17 cellular contexts compared by ENCODE assay signal in the genomic region with DNA sequence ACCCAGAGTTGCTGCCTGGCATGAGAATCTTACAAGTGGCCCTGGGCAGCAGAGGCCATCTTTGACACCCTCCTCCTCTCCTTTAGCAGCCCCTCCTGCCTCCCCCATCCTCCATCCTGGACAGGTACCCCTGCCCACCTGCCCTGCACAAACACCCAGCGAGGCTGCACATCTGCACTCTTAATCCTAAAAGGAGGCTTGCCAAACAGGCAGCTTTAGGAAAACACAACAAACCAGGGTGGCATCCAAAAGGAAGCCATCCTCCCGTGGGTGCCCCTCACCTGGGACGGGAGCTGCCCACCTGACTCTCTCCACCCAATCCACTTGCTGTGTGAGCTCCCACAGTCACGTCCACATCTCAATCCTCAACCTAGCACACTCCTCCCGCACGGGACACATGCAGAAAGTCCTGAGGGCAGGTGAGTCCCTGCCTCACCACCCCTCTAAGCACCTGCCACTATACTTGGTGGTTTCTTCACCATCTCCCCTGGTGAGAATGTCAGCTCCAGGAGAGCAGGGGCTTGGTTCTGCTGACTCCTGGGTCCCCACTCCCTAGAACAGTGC. TPM values are rescaled to one million over a fixed set of nuclear protein-coding genes. Genes with fewer than 3 reads are reported as not detected.
DNase-seq lines count a peak whose midpoint lies in the region; ATAC-seq and TF ChIP-seq lines count a peak whose summit lies in the region.
"Had no signal": no experiment of that assay in that cellular context is flagged by ENCODE, and none has a peak within 500 bp of the region (broad histone marks: within the 10 kb centered on the region; RNA-seq: fewer than 3 reads in every experiment).

No MANE protein-coding gene starts in this region.

- no peaks in the 10 kb centered on the region for H3K9me3 Mint-ChIP-seq in MCF 10A (ENCODE audit: unreplicated experiment)
- no peaks in the 10 kb centered on the region for H3K9me3 Mint-ChIP-seq in activated T-helper 17 cell treated with anti-CD3 and anti-CD28 coated beads, Interleukin-2, amount 50 U/mL, for 72 hours
- H3K9me3 Mint-ChIP-seq: activated CD4-positive, alpha-beta memory T cell treated with anti-CD3 and anti-CD28 coated beads for 36 hours; activated T-helper 1 cell treated with anti-CD3 and anti-CD28 coated beads, Interleukin-12 subunit alpha, Interleukin-12 subunit beta, Interleukin-2, Interleukin-4 antibody, amounts not matched to agents 30 ng/mL and 10 ng/mL and 1 ng/mL, durations not matched to agents 14 hours and 24 hours and 36 hours; CD4-positive, alpha-beta memory T cell; stimulated activated memory B cell treated with anti-CD40 and anti-IgM and Interleukin-4, amounts not matched to agents 10 μg/mL and 1 μg/mL and 100 μg/mL, for 72 hours had no signal

- H3K9me3 ChIP-seq in breast epithelium (no peaks in the 10 kb centered on the region), psoas muscle (no peaks in the 10 kb centered on the region), upper lobe of right lung (no peaks in the 10 kb centered on the region), gastroesophageal sphincter (no peaks in the 10 kb centered on the region)
- H3K9me3 ChIP-seq: neutrophil had no signal

- no peaks in the 10 kb centered on the region for H3K36me3 Mint-ChIP-seq in MCF 10A (ENCODE audit: insufficient read depth, unreplicated experiment)
- H3K36me3 Mint-ChIP-seq in activated T-helper 17 cell treated with anti-CD3 and anti-CD28 coated beads, Interleukin-2, amount 50 U/mL, for 72 hours (ENCODE audit: low read depth), result no peaks in the 10 kb centered on the region
- H3K36me3 Mint-ChIP-seq: activated CD4-positive, alpha-beta memory T cell treated with anti-CD3 and anti-CD28 coated beads for 36 hours; CD4-positive, alpha-beta memory T cell; stimulated activated memory B cell treated with anti-CD40 and anti-IgM and Interleukin-4, amounts not matched to agents 10 μg/mL and 1 μg/mL and 100 μg/mL, for 72 hours had no signal

- BruUV-seq in MCF 10A (replicated peaks; lab: Mats Ljungman, UMichigan), result no TSS peak

- peak overlapping the region in 1 of 2 donors; percentile 26 for H3K27ac ChIP-seq in breast epithelium
- H3K27ac ChIP-seq in psoas muscle, result peak overlapping the region; percentile 98
- no peak overlapping the region for H3K27ac ChIP-seq in upper lobe of right lung
- no peak overlapping the region for H3K27ac ChIP-seq in gastroesophageal sphincter
- H3K27ac ChIP-seq: neutrophil had no signal

- 39 to 65% (median 53%) methylated on average over 6 of the region's 6 CpGs for WGBS in psoas muscle, 3 donors
- 96 to 97% methylated on average over 5 of the region's 6 CpGs for WGBS in gastroesophageal sphincter (ENCODE audit: low coverage in 1 of 2), 2 donors

- no peak for DNase-seq in MCF 10A (ENCODE audit: unreplicated experiment)
- no peak for DNase-seq in breast epithelium (ENCODE audit: low spot score in 2 of 2)
- DNase-seq in islet precursor cell, result peak; percentile 67
- no peak for DNase-seq in psoas muscle
- peak; percentile 31 for DNase-seq in upper lobe of right lung
- no peak for DNase-seq in GM13977 (ENCODE audit: low spot score)
- DNase-seq: activated CD4-positive, alpha-beta memory T cell treated with anti-CD3 and anti-CD28 coated beads for 36 hours; CD4-positive, alpha-beta memory T cell; Karpas-422; mammary epithelial cell; NCI-H1105; NCI-H748 treated with DMSO at 0.1 percent for 48 hours had no signal

- H3K4me3 Mint-ChIP-seq in MCF 10A (ENCODE audit: unreplicated experiment), result peak overlapping the region; percentile 33
- no peak overlapping the region for H3K4me3 Mint-ChIP-seq in activated T-helper 17 cell treated with anti-CD3 and anti-CD28 coated beads, Interleukin-2, amount 50 U/mL, for 72 hours
- H3K4me3 Mint-ChIP-seq: activated CD4-positive, alpha-beta memory T cell treated with anti-CD3 and anti-CD28 coated beads for 36 hours; activated T-helper 1 cell treated with anti-CD3 and anti-CD28 coated beads, Interleukin-12 subunit alpha, Interleukin-12 subunit beta, Interleukin-2, Interleukin-4 antibody, amounts not matched to agents 30 ng/mL and 10 ng/mL and 1 ng/mL, durations not matched to agents 14 hours and 24 hours and 36 hours; CD4-positive, alpha-beta memory T cell; stimulated activated memory B cell treated with anti-CD40 and anti-IgM and Interleukin-4, amounts not matched to agents 10 μg/mL and 1 μg/mL and 100 μg/mL, for 72 hours had no signal

- H3K4me1 ChIP-seq in breast epithelium, result no peaks in the 10 kb centered on the region
- peaks cover 69% of the 10 kb centered on the region for H3K4me1 ChIP-seq in psoas muscle
- H3K4me1 ChIP-seq in upper lobe of right lung, result no peaks in the 10 kb centered on the region
- H3K4me1 ChIP-seq in gastroesophageal sphincter, result peaks cover 0 to 90% (median 13%) of the 10 kb centered on the region in 3 donors

- H3K36me3 ChIP-seq in breast epithelium, result no peaks in the 10 kb centered on the region
- H3K36me3 ChIP-seq in psoas muscle (ENCODE audit: insufficient read depth in 1 of 2, low read depth in 1 of 2), result no peaks in the 10 kb centered on the region
- H3K36me3 ChIP-seq in upper lobe of right lung, result no peaks in the 10 kb centered on the region
- no peaks in the 10 kb centered on the region for H3K36me3 ChIP-seq in gastroesophageal sphincter
- H3K36me3 ChIP-seq: neutrophil had no signal

- CTCF ChIA-PET in MCF 10A (lab: Yijun Ruan, JAX), result interaction anchor here (0.6 to 1.6 kb wide), 4 partner anchors 18 to 122 kb away, joined by 3 to 4 read pairs (median 4); no protein-coding TSS in a partner anchor

- TF ChIP-seq POLR2A in breast epithelium (IDR thresholded peaks at IDR 0.05) (no peak), gastroesophageal sphincter (IDR thresholded peaks at IDR 0.05) (no peak)

- H3K27me3 Mint-ChIP-seq in MCF 10A (ENCODE audit: insufficient read depth, unreplicated experiment), result no peaks in the 10 kb centered on the region
- H3K27me3 Mint-ChIP-seq in activated T-helper 17 cell treated with anti-CD3 and anti-CD28 coated beads, Interleukin-2, amount 50 U/mL, for 72 hours, result peaks cover 4% of the 10 kb centered on the region
- H3K27me3 Mint-ChIP-seq: stimulated activated memory B cell treated with anti-CD40 and anti-IgM and Interleukin-4, amounts not matched to agents 10 μg/mL and 1 μg/mL and 100 μg/mL, for 72 hours had no signal

- peak overlapping the region; percentile 91 for H3K27ac Mint-ChIP-seq in MCF 10A (ENCODE audit: low read depth, unreplicated experiment)
- no peak overlapping the region for H3K27ac Mint-ChIP-seq in activated T-helper 17 cell treated with anti-CD3 and anti-CD28 coated beads, Interleukin-2, amount 50 U/mL, for 72 hours
- H3K27ac Mint-ChIP-seq: activated CD4-positive, alpha-beta memory T cell treated with anti-CD3 and anti-CD28 coated beads for 36 hours; activated T-helper 1 cell treated with anti-CD3 and anti-CD28 coated beads, Interleukin-12 subunit alpha, Interleukin-12 subunit beta, Interleukin-2, Interleukin-4 antibody, amounts not matched to agents 30 ng/mL and 10 ng/mL and 1 ng/mL, durations not matched to agents 14 hours and 24 hours and 36 hours; stimulated activated memory B cell treated with anti-CD40 and anti-IgM and Interleukin-4, amounts not matched to agents 10 μg/mL and 1 μg/mL and 100 μg/mL, for 72 hours had no signal

- TF ChIP-seq CTCF in MCF 10A (IDR thresholded peaks at IDR 0.05; ENCODE audit: unreplicated experiment), result no peak
- TF ChIP-seq CTCF in breast epithelium (IDR thresholded peaks at IDR 0.05), result no peak
- TF ChIP-seq CTCF in psoas muscle (IDR thresholded peaks at IDR 0.05), result no peak
- no peak for TF ChIP-seq CTCF in upper lobe of right lung (IDR thresholded peaks at IDR 0.05)
- no peak for TF ChIP-seq CTCF in gastroesophageal sphincter (IDR thresholded peaks at IDR 0.05)
- no peak for TF ChIP-seq CTCF in GM13977 (IDR thresholded peaks at IDR 0.05; ENCODE audit: extremely low read depth, insufficient read depth, missing control alignments)

- H3K4me3 ChIP-seq in breast epithelium (no peak overlapping the region), psoas muscle (peak overlapping the region; percentile 96), upper lobe of right lung (no peak overlapping the region), gastroesophageal sphincter (no peak overlapping the region)

- H3K4me1 Mint-ChIP-seq in MCF 10A (ENCODE audit: insufficient read depth, unreplicated experiment), result peaks cover 32% of the 10 kb centered on the region
- no peaks in the 10 kb centered on the region for H3K4me1 Mint-ChIP-seq in activated T-helper 17 cell treated with anti-CD3 and anti-CD28 coated beads, Interleukin-2, amount 50 U/mL, for 72 hours

- H3K27me3 ChIP-seq in breast epithelium, result no peaks in the 10 kb centered on the region
- no peaks in the 10 kb centered on the region for H3K27me3 ChIP-seq in psoas muscle (ENCODE audit: insufficient read depth in 3 of 3, low read length in 2 of 3)
- no peaks in the 10 kb centered on the region for H3K27me3 ChIP-seq in upper lobe of right lung
- H3K27me3 ChIP-seq in gastroesophageal sphincter, result no peaks in the 10 kb centered on the region

- POLR2A ChIA-PET in MCF 10A (lab: Yijun Ruan, JAX), result interaction anchor here (0.6 to 1.6 kb wide), 2 partner anchors 16 to 36 kb away, joined by 4 to 5 read pairs; no protein-coding TSS in a partner anchor

- intact Hi-C loops in MCF 10A (cut with micrococcal nuclease) (no loop called here), breast epithelium (cut with DNase I; ENCODE audit: low total_unique reads) (no loop called here), psoas muscle (cut with DNase I) (loop anchor here in 1 of 2 donors (5.0 kb wide), 1 partner anchor 34 kb away; no protein-coding TSS in a partner anchor), upper lobe of right lung (cut with DNase I) (no loop called here)

- in situ Hi-C loops in GM13977 (cut with MboI; ENCODE audit: low pct_unique_long_range_greater_than_20kb, low sequenced_read_pairs, unreplicated experiment), result no loop called here

- ATAC-seq in psoas muscle (no peak), upper lobe of right lung (no peak), gastroesophageal sphincter (no peak)
- no peak for ATAC-seq in activated T-helper 17 cell treated with anti-CD3 and anti-CD28 coated beads, Interleukin-2, amount 50 U/mL, for 72 hours (replicated peaks)
- ATAC-seq: stimulated activated memory B cell treated with anti-CD40 and anti-IgM and Interleukin-4, amounts not matched to agents 10 μg/mL and 1 μg/mL and 100 μg/mL, for 72 hours had no signal

- no peak for TF ChIP-seq EP300 in gastroesophageal sphincter (IDR thresholded peaks at IDR 0.05)

RNA-seq across cellular contexts. Expression of a gene that starts 5.8 kb away (rescaled TPM):
- total RNA-seq in MCF 10A (2022) (22.4 and 29.6 TPM in 2 replicates), breast epithelium (10 to 100 TPM; 30.1 to 74.4 (median 59.3) TPM), psoas muscle (1,000 to 10,000 TPM; 1,036 to 1,643 (median 1,260) TPM), upper lobe of right lung (33.4 TPM), gastroesophageal sphincter (100 to 1,000 TPM in 1 of 4 donors, 10 to 100 TPM in 3; 36.1 to 101 (median 53.9) TPM)
- 1,000 to 10,000 TPM in 2 of 3 donors, 100 to 1,000 TPM in 1; 615 to 1,667 (median 1,547) TPM for polyA plus RNA-seq in psoas muscle
- 100 to 1,000 TPM in 1 of 2 donors, 10 to 100 TPM in 1; 84.0 to 110 TPM for total RNA-seq in activated T-helper 17 cell treated with anti-CD3 and anti-CD28 coated beads, Interleukin-2, amount 50 U/mL, for 72 hours

Comparison
In these comparisons a context has a peak if more than half of its experiments do, and no peak if none do; other contexts are left out.
1. DNase-seq: peak in islet precursor cell (single experiment) and upper lobe of right lung (single experiment); none in MCF 10A (single experiment), breast epithelium (0 of 2), psoas muscle (0 of 2) and GM13977 (single experiment).
2. RNA of a gene that starts 5.8 kb away (total RNA-seq): 1,036 to 1,643 TPM in psoas muscle; 84.0 to 110 TPM in activated T-helper 17 cell treated with anti-CD3 and anti-CD28 coated beads, Interleukin-2, amount 50 U/mL, for 72 hours, 30.1 to 74.4 TPM in breast epithelium, 36.1 to 101 TPM in gastroesophageal sphincter, 33.4 TPM in upper lobe of right lung (single experiment) and 22.4 to 29.6 TPM in MCF 10A; every median in the first group is over 4 times any median in the second.